ENCODE assay signal across 29 cellular contexts in genomic region chrX:143601809-143602208, GRCh38. TPM values are rescaled to one million over a fixed set of nuclear protein-coding genes. Genes with fewer than 3 reads are reported as not detected.
"Had no signal": no experiment of that assay in that cellular context is flagged by ENCODE, and none has a peak within 500 bp of the region (broad histone marks: within the 10 kb centered on the region; RNA-seq: fewer than 3 reads in every experiment).

No MANE protein-coding gene starts in this region.

- H3K4me3 ChIP-seq: neural progenitor cell, psoas muscle, right lobe of liver, sigmoid colon, stomach, thoracic aorta, thyroid gland, tibial nerve, upper lobe of left lung, vagina had no signal

- FAIRE-seq: small intestine, urothelium cell line had no signal

- H3K9me3 ChIP-seq: psoas muscle, right lobe of liver, sigmoid colon, stomach, thoracic aorta, thyroid gland, tibial nerve, upper lobe of left lung, vagina had no signal

- H3K4me3 Mint-ChIP-seq: naive thymus-derived CD4-positive, alpha-beta T cell; natural killer cell treated with Interleukin-12 subunit alpha and Interleukin-12 subunit beta and Interleukin-15 and Interleukin-18, amount 100 ng/mL, for 72 hours; nephron progenitor cell; neural progenitor cell; stimulated activated effector memory CD8-positive, alpha-beta T cell treated with anti-CD3 and anti-CD28 coated beads, Interleukin-12 subunit alpha, Interleukin-12 subunit beta, amount 100 ng/mL, for 72 hours; stimulated activated naive B cell treated with anti-CD40 and anti-IgM and Interleukin-4, amounts not matched to agents 10 μg/mL and 1 μg/mL and 100 μg/mL, for 72 hours; stimulated activated naive CD8-positive, alpha-beta T cell treated with anti-CD3 and anti-CD28 coated beads, Interleukin-15, Interleukin-2, amounts not matched to agents 100 ng/mL and 50 ng/mL, for 24 hours had no signal

- H3K27me3 Mint-ChIP-seq: naive thymus-derived CD4-positive, alpha-beta T cell; progenitor cell of endocrine pancreas; stimulated activated naive B cell treated with anti-CD40 and anti-IgM and Interleukin-4, amounts not matched to agents 10 μg/mL and 1 μg/mL and 100 μg/mL, for 72 hours; stimulated activated naive CD8-positive, alpha-beta T cell treated with anti-CD3 and anti-CD28 coated beads, Interleukin-15, Interleukin-2, amounts not matched to agents 100 ng/mL and 50 ng/mL, for 24 hours had no signal

- H3K4me2 ChIP-seq: neural progenitor cell had no signal

- H3K4me1 ChIP-seq: neural progenitor cell, parathyroid adenoma, psoas muscle, right lobe of liver, sigmoid colon, stomach, thyroid gland, tibial nerve, upper lobe of left lung, vagina had no signal

- H3K79me2 ChIP-seq: parathyroid adenoma had no signal

- H3K27me3 ChIP-seq: neural progenitor cell, right lobe of liver, sigmoid colon, stomach, thyroid gland, tibial nerve, upper lobe of left lung, vagina had no signal

- H3K4me1 Mint-ChIP-seq: naive thymus-derived CD4-positive, alpha-beta T cell; nephron progenitor cell; neural progenitor cell; stimulated activated effector memory CD8-positive, alpha-beta T cell treated with anti-CD3 and anti-CD28 coated beads, Interleukin-12 subunit alpha, Interleukin-12 subunit beta, amount 100 ng/mL, for 72 hours; stimulated activated naive B cell treated with anti-CD40 and anti-IgM and Interleukin-4, amounts not matched to agents 10 μg/mL and 1 μg/mL and 100 μg/mL, for 72 hours had no signal

- H3K9ac ChIP-seq: neural progenitor cell, parathyroid adenoma had no signal

- ATAC-seq: naive thymus-derived CD4-positive, alpha-beta T cell; natural killer cell treated with Interleukin-12 subunit alpha and Interleukin-12 subunit beta and Interleukin-15 and Interleukin-18, amount 100 ng/mL, for 72 hours; psoas muscle; right cardiac atrium; right lobe of liver; stimulated activated effector memory CD8-positive, alpha-beta T cell treated with anti-CD3 and anti-CD28 coated beads, Interleukin-12 subunit alpha, Interleukin-12 subunit beta, amount 100 ng/mL, for 72 hours; stimulated activated naive B cell treated with anti-CD40 and anti-IgM and Interleukin-4, amounts not matched to agents 10 μg/mL and 1 μg/mL and 100 μg/mL, for 72 hours had no signal

- H3K36me3 Mint-ChIP-seq: naive thymus-derived CD4-positive, alpha-beta T cell; neural progenitor cell; stimulated activated effector memory CD8-positive, alpha-beta T cell treated with anti-CD3 and anti-CD28 coated beads, Interleukin-12 subunit alpha, Interleukin-12 subunit beta, amount 100 ng/mL, for 72 hours; stimulated activated naive B cell treated with anti-CD40 and anti-IgM and Interleukin-4, amounts not matched to agents 10 μg/mL and 1 μg/mL and 100 μg/mL, for 72 hours had no signal

- H3K36me3 ChIP-seq: neural progenitor cell, right lobe of liver, sigmoid colon, stomach, thoracic aorta, thyroid gland, tibial nerve, upper lobe of left lung, vagina had no signal

- H2AFZ ChIP-seq: neural progenitor cell, parathyroid adenoma had no signal

- H3K9me3 Mint-ChIP-seq: natural killer cell treated with Interleukin-12 subunit alpha and Interleukin-12 subunit beta and Interleukin-15 and Interleukin-18, amount 100 ng/mL, for 72 hours had no signal

- H3K27ac Mint-ChIP-seq: naive thymus-derived CD4-positive, alpha-beta T cell; natural killer cell treated with Interleukin-12 subunit alpha and Interleukin-12 subunit beta and Interleukin-15 and Interleukin-18, amount 100 ng/mL, for 72 hours; nephron progenitor cell; neural progenitor cell; progenitor cell of endocrine pancreas; stimulated activated effector memory CD8-positive, alpha-beta T cell treated with anti-CD3 and anti-CD28 coated beads, Interleukin-12 subunit alpha, Interleukin-12 subunit beta, amount 100 ng/mL, for 72 hours; stimulated activated naive B cell treated with anti-CD40 and anti-IgM and Interleukin-4, amounts not matched to agents 10 μg/mL and 1 μg/mL and 100 μg/mL, for 72 hours; stimulated activated naive CD8-positive, alpha-beta T cell treated with anti-CD3 and anti-CD28 coated beads, Interleukin-15, Interleukin-2, amounts not matched to agents 100 ng/mL and 50 ng/mL, for 24 hours had no signal

- DNase-seq: naive thymus-derived CD4-positive, alpha-beta T cell; nephron progenitor cell; occipital lobe; posterior cingulate gyrus; psoas muscle; right cardiac atrium; right lobe of liver; sigmoid colon; small intestine; stimulated activated CD4-positive, alpha-beta T cell treated with anti-CD3 and anti-CD28 coated beads, Interleukin-15, amount 100 ng/mL, for 24 hours; stimulated activated CD4-positive, alpha-beta T cell treated with anti-CD3 and anti-CD28 coated beads, Interleukin-2, amount 100 ng/mL, for 24 hours; stimulated activated CD4-positive, alpha-beta T cell treated with anti-CD3 and anti-CD28 coated beads, Interleukin-2, amount 100 ng/mL, for 48 hours; stimulated activated CD4-positive, alpha-beta T cell treated with anti-CD3 and anti-CD28 coated beads, Interleukin-4, amount 100 ng/mL, for 24 hours; stimulated activated naive B cell treated with anti-CD40 and anti-IgM and Interleukin-4, amounts not matched to agents 10 μg/mL and 1 μg/mL and 100 μg/mL, for 72 hours; stimulated activated naive CD4-positive, alpha-beta T cell treated with Interleukin-2 at 50 U/mL for 16 hours; stomach; thyroid gland; trophoblast cell; upper lobe of left lung had no signal

- H3K27ac ChIP-seq: neural progenitor cell, parathyroid adenoma, psoas muscle, right lobe of liver, sigmoid colon, stomach, thoracic aorta, thyroid gland, tibial nerve, upper lobe of left lung, vagina had no signal

RNA-seq across cellular contexts. Expression of gene SLITRK4, which starts 34.1 kb away (rescaled TPM):
- total RNA-seq: natural killer cell treated with Interleukin-12 subunit alpha and Interleukin-12 subunit beta and Interleukin-15 and Interleukin-18, amount 100 ng/mL, for 72 hours had no signal
- polyA plus RNA-seq: naive thymus-derived CD4-positive, alpha-beta T cell had no signal
